16 cellular contexts compared by ENCODE assay signal in genomic region chr1:212454741-212455140, GRCh38.
"Had no signal": no experiment of that assay in that cellular context is flagged by ENCODE, and none has a peak within 500 bp of the region (broad histone marks: within the 10 kb centered on the region; RNA-seq: fewer than 3 reads in every experiment).

No MANE protein-coding gene starts in this region.

- H3K4me1 ChIP-seq: colonic mucosa, foreskin keratinocyte had no signal

- H3K36me3 ChIP-seq: colonic mucosa, esophagus muscularis mucosa, gastroesophageal sphincter, heart left ventricle, left lung, lower lobe of right lung had no signal

- ATAC-seq: foreskin keratinocyte, gastroesophageal sphincter, heart left ventricle, left cardiac atrium, left lung, left ventricle myocardium superior, lower lobe of right lung, mucosa of descending colon had no signal

- H3K27me3 ChIP-seq: colonic mucosa, esophagus muscularis mucosa, foreskin keratinocyte, gastroesophageal sphincter, heart left ventricle, left lung had no signal

- H3K4me3 ChIP-seq: colonic mucosa, esophagus muscularis mucosa, gastroesophageal sphincter, heart left ventricle, left lung, lower lobe of right lung, mucosa of descending colon had no signal

- H3K27ac ChIP-seq: colonic mucosa, foreskin keratinocyte, left lung, lower lobe of right lung had no signal

- H3K9me3 ChIP-seq: colonic mucosa, esophagus muscularis mucosa, left lung, lower lobe of right lung, mucosa of descending colon had no signal

- DNase-seq: colonic mucosa; cortex of kidney; effector CD4-positive, alpha-beta T cell; effector memory CD4-positive, alpha-beta T cell; foreskin keratinocyte; hippocampal formation; left cardiac atrium; left lung; left ventricle myocardium superior; lower lobe of right lung; mesenchymal stem cell; mucosa of descending colon; naive B cell had no signal
